ENCODE assay signal across 1 cellular context in the genomic region with DNA sequence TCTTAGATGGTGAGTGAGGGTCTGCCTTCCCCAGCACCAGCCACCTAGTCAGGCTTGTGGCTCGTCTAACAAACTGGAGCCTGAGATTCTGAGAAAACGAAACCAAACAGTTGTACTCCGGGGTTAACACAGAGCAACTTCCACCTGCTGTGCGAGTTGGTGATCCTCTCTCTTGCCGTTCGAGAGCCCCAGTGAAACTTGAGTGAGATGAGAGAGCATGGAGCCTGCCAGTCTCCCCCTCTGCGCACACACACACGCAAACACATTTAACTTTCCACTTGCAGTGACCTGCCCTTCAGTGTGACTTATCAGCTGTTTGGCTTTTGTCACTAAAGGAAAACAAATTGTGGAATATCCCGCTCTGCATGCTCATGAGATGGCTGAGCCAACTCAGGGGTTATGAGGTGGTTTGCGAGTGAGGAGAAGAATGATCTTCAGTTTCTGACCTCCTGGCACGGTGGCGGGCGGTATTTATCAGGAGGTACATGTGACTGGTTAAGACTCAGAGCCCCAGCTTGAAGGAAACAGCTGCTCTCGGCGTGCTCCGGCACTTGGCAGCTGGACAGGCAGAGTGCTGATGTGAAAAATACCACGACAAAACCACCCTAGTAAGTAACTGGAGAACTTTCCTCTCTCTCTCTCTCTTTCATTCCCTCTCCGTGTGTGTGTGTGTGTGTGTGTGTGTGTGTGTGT.
TF ChIP-seq lines count a peak whose summit lies in the region.

A gene with protein sequence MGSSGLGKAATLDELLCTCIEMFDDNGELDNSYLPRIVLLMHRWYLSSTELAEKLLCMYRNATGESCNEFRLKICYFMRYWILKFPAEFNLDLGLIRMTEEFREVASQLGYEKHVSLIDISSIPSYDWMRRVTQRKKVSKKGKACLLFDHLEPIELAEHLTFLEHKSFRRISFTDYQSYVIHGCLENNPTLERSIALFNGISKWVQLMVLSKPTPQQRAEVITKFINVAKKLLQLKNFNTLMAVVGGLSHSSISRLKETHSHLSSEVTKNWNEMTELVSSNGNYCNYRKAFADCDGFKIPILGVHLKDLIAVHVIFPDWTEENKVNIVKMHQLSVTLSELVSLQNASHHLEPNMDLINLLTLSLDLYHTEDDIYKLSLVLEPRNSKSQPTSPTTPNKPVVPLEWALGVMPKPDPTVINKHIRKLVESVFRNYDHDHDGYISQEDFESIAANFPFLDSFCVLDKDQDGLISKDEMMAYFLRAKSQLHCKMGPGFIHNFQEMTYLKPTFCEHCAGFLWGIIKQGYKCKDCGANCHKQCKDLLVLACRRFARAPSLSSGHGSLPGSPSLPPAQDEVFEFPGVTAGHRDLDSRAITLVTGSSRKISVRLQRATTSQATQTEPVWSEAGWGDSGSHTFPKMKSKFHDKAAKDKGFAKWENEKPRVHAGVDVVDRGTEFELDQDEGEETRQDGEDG (plus strand): TSS at position 550 of the 693 bp plus-strand sequence. CDS start 38,488 bp downstream, outside the sequence.

TF ChIP-seq in K562, 482 proteins besides CTCF, POLR2A, EP300 and RAD21 (continued from another document and continues in another):
- TF ChIP-seq, protein P1, sequence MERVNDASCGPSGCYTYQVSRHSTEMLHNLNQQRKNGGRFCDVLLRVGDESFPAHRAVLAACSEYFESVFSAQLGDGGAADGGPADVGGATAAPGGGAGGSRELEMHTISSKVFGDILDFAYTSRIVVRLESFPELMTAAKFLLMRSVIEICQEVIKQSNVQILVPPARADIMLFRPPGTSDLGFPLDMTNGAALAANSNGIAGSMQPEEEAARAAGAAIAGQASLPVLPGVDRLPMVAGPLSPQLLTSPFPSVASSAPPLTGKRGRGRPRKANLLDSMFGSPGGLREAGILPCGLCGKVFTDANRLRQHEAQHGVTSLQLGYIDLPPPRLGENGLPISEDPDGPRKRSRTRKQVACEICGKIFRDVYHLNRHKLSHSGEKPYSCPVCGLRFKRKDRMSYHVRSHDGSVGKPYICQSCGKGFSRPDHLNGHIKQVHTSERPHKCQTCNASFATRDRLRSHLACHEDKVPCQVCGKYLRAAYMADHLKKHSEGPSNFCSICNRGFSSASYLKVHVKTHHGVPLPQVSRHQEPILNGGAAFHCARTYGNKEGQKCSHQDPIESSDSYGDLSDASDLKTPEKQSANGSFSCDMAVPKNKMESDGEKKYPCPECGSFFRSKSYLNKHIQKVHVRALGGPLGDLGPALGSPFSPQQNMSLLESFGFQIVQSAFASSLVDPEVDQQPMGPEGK (CRISPR knock-in tag; IDR thresholded peaks at IDR 0.05; ENCODE audit: borderline replicate concordance) = no peak
- TF ChIP-seq, protein P2, sequence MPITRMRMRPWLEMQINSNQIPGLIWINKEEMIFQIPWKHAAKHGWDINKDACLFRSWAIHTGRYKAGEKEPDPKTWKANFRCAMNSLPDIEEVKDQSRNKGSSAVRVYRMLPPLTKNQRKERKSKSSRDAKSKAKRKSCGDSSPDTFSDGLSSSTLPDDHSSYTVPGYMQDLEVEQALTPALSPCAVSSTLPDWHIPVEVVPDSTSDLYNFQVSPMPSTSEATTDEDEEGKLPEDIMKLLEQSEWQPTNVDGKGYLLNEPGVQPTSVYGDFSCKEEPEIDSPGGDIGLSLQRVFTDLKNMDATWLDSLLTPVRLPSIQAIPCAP (CRISPR knock-in tag; IDR thresholded peaks at IDR 0.05; ENCODE audit: borderline replicate concordance) = 0 out of 2 replicates have a peak, but pooled peaks have one; percentile 18
- TF ChIP-seq ARID4B (CRISPR knock-in tag; IDR thresholded peaks at IDR 0.05) = peak; percentile 70
- no peak for TF ChIP-seq STAG1 (CRISPR knock-in tag; IDR thresholded peaks at IDR 0.05; ENCODE audit: borderline replicate concordance)
- TF ChIP-seq, protein P3, sequence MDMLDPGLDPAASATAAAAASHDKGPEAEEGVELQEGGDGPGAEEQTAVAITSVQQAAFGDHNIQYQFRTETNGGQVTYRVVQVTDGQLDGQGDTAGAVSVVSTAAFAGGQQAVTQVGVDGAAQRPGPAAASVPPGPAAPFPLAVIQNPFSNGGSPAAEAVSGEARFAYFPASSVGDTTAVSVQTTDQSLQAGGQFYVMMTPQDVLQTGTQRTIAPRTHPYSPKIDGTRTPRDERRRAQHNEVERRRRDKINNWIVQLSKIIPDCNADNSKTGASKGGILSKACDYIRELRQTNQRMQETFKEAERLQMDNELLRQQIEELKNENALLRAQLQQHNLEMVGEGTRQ (CRISPR knock-in tag; IDR thresholded peaks at IDR 0.05) = no peak
- TF ChIP-seq HNRNPUL1 (IDR thresholded peaks at IDR 0.05; ENCODE audit: low read length) = no peak
- no peak for TF ChIP-seq NUFIP1 (IDR thresholded peaks at IDR 0.05; ENCODE audit: partially characterized antibody)
- no peak for TF ChIP-seq BCLAF1 (IDR thresholded peaks at IDR 0.05; ENCODE audit: borderline replicate concordance in 1 of 2, control insufficient read depth in 1 of 2, low read depth in 2 of 2, low read length in 1 of 2)
- TF ChIP-seq FOXA1 (IDR thresholded peaks at IDR 0.05; ENCODE audit: borderline replicate concordance) = no peak
- TF ChIP-seq LCOR (CRISPR knock-in tag; IDR thresholded peaks at IDR 0.05) = peak; percentile 72; the same call in 1 of the 2 replicates
- no peak for TF ChIP-seq NFE2 (IDR thresholded peaks at IDR 0.05; ENCODE audit: low read depth)
- no peak for TF ChIP-seq TCF15 (CRISPR knock-in tag; IDR thresholded peaks at IDR 0.05)
- no peak for TF ChIP-seq ARID1B (IDR thresholded peaks at IDR 0.05)
- no peak for TF ChIP-seq REST (CRISPR knock-in tag; IDR thresholded peaks at IDR 0.05; ENCODE audit: low read depth)
- TF ChIP-seq MTA1 (IDR thresholded peaks at IDR 0.05; ENCODE audit: borderline replicate concordance) = no peak
- 0 out of 4 replicates have a peak, but pooled peaks of 1 of the 2 experiments have one; percentile 30 for TF ChIP-seq FOXA3 (CRISPR knock-in tag; conservative IDR thresholded peaks at IDR 0.05 in 1 of 2, IDR thresholded peaks at IDR 0.05 in 1 of 2)
- no peak for TF ChIP-seq ZC3H8 (IDR thresholded peaks at IDR 0.05)
- TF ChIP-seq TEAD1 (CRISPR knock-in tag; IDR thresholded peaks at IDR 0.05) = peak in 1 of 2 experiments; percentile 38; a peak in 1 of 4 replicates
- TF ChIP-seq ZC3H11A (IDR thresholded peaks at IDR 0.05; ENCODE audit: low read depth, low read length) = no peak
- peak in 1 of 2 experiments; percentile 63 for TF ChIP-seq E2F6 (IDR thresholded peaks at IDR 0.05; ENCODE audit: borderline replicate concordance in 1 of 2, extremely low read depth in 1 of 2, insufficient read depth in 1 of 2, insufficient read length in 1 of 2, low read depth in 1 of 2, low read length in 1 of 2, poor library complexity in 1 of 2, severe bottlenecking in 1 of 2)
- TF ChIP-seq FIP1L1 (IDR thresholded peaks at IDR 0.05; ENCODE audit: low read depth, low read length, poor library complexity, severe bottlenecking) = no peak
- TF ChIP-seq ZNF121 (CRISPR knock-in tag; conservative IDR thresholded peaks at IDR 0.05) = no peak
- TF ChIP-seq ZBTB33 (CRISPR knock-in tag; IDR thresholded peaks at IDR 0.05) = no peak
- no peak for TF ChIP-seq SP2 (IDR thresholded peaks at IDR 0.05; ENCODE audit: extremely low read depth, low read depth, low read length, poor library complexity, severe bottlenecking)
